In the genomic region with DNA sequence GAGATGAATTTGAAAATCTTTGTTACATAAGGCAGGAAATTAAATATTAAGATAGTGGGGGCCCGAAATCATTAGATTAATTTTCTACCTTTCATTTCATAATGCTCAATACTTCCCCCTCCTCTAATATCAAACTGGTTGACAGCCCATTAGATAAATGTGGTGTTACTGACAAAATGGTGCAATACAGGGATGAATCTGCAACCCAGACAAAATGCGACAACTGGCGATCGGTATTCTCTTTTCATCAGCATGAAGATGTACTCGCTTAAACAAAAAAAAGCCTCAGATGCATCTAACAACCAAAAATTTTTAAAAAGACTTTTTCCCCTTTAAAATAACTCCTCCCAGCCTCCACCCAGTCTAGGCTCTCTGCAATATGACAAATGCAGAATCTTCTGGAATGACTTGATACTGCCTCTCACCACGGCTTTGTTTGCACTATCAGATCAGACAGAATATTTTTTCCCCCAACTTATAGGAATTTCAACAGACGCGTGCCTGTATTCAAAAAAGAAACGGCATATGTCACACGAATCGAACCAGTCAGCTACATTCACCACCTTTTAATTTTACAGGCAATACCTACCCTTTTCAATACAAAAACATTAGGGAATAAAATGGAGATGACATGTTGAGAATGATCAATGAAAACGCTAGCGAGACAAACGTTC, we compare ENCODE assay signal across 8 cellular contexts. TPM values are rescaled to one million over a fixed set of nuclear protein-coding genes. Genes with fewer than 3 reads are reported as not detected.
DNase-seq lines count a peak whose midpoint lies in the region; ATAC-seq and TF ChIP-seq lines count a peak whose summit lies in the region.

No MANE protein-coding gene starts in this region.

- no peak overlapping the region for H2BK120ac ChIP-seq in trophoblast cell (ENCODE audit: insufficient read depth, low read length, poor library complexity)

- peak overlapping the region; percentile 98 for H3K27ac Mint-ChIP-seq in GM23338

- peak overlapping the region; percentile 82 for H3K4me2 ChIP-seq in GM23338
- peak overlapping the region; percentile 77 for H3K4me2 ChIP-seq in trophoblast cell (ENCODE audit: low read length)

- DNase-seq in GM23338 (ENCODE audit: low spot score) (no peak), OCI-M1 (lab: John Stamatoyannopoulos, UW) (peak; percentile 82), epithelial cell of proximal tubule (ENCODE audit: low read depth) (no peak), trophoblast cell (peak in 1 of 2 donors; percentile 56), SK-N-DZ (ENCODE audit: low spot score) (no peak)

- no peaks in the 10 kb centered on the region for H3K9me3 ChIP-seq in trophoblast cell (ENCODE audit: insufficient read depth, low read depth, low read length)

- H3K4me1 ChIP-seq in GM23338 (ENCODE audit: insufficient read depth) (peaks cover 41% of the 10 kb centered on the region), trophoblast cell (ENCODE audit: control insufficient read depth in 1 of 2, insufficient read depth in 2 of 2, low read length in 2 of 2) (peaks cover 4 to 6% of the 10 kb centered on the region in 2 experiments)

- H2BK5ac ChIP-seq in trophoblast cell (ENCODE audit: low read depth, low read length, poor library complexity) = no peak overlapping the region

- no CpG with 5 or more reads among the region's 14 CpGs for WGBS in trophoblast cell (ENCODE audit: extremely low coverage, insufficient coverage, insufficient read length)

- peaks cover 22% of the 10 kb centered on the region for H3K36me3 ChIP-seq in GM23338 (ENCODE audit: insufficient read depth)
- H3K36me3 ChIP-seq in trophoblast cell (ENCODE audit: control insufficient read depth in 1 of 2, insufficient read depth in 2 of 2, low read length in 2 of 2) = peaks cover 4 to 9% of the 10 kb centered on the region in 2 experiments

- H3K27me3 ChIP-seq in GM23338 (ENCODE audit: insufficient read depth) (no peaks in the 10 kb centered on the region), trophoblast cell (ENCODE audit: insufficient read depth, low read length) (no peaks in the 10 kb centered on the region)

- no peak overlapping the region for H3K18ac ChIP-seq in trophoblast cell (ENCODE audit: low read length)

- no peak overlapping the region for H4K8ac ChIP-seq in trophoblast cell (ENCODE audit: low read depth, low read length)

- H3K27me3 Mint-ChIP-seq in GM23338 (ENCODE audit: insufficient read depth, low read depth, poor library complexity) = peaks cover 14% of the 10 kb centered on the region

- no peak overlapping the region for H4K12ac ChIP-seq in trophoblast cell (ENCODE audit: low read depth, low read length)

- peak overlapping the region; percentile 99 for H3K4me3 ChIP-seq in GM23338
- H3K4me3 ChIP-seq in epithelial cell of proximal tubule (ENCODE audit: low read depth, low read length) = peak overlapping the region; percentile 70
- peak overlapping the region; percentile 98 for H3K4me3 ChIP-seq in trophoblast cell (ENCODE audit: low read depth, low read length)

- no peak overlapping the region for H3K23ac ChIP-seq in trophoblast cell (ENCODE audit: low read length)

- H3F3A ChIP-seq in GM23338 (replicated peaks; ENCODE audit: low read depth) = peaks cover 3% of the 10 kb centered on the region; the same call in 1 of the 2 replicates

- H3K4me1 Mint-ChIP-seq in GM23338 = peaks cover 33% of the 10 kb centered on the region

- H4K20me1 ChIP-seq in GM23338 (replicated peaks; ENCODE audit: insufficient read depth) = peaks cover 54% of the 10 kb centered on the region

- H2BK12ac ChIP-seq in trophoblast cell (ENCODE audit: low read length) = no peak overlapping the region

- peaks cover 62% of the 10 kb centered on the region for H3K79me2 ChIP-seq in GM23338 (replicated peaks; ENCODE audit: insufficient read depth)
- H3K79me2 ChIP-seq in trophoblast cell (ENCODE audit: control insufficient read depth, insufficient read depth, low read length, poor library complexity) = peaks cover 25% of the 10 kb centered on the region

- no peak for ATAC-seq in GM23338
- ATAC-seq in GM21526 (IDR thresholded peaks at IDR 0.05; ENCODE audit: low FRiP score, unreplicated experiment) = no peak
- ATAC-seq in HG03378 (IDR thresholded peaks at IDR 0.05; ENCODE audit: unreplicated experiment) = no peak
- ATAC-seq in HG02678 (IDR thresholded peaks at IDR 0.05; ENCODE audit: unreplicated experiment) = no peak

- H3K36me3 Mint-ChIP-seq in GM23338 (ENCODE audit: low read depth) = peaks cover 55% of the 10 kb centered on the region

- no peak for TF ChIP-seq CTCF in GM23338 (conservative IDR thresholded peaks at IDR 0.05; ENCODE audit: low read depth in 2 of 2)
- TF ChIP-seq CTCF in epithelial cell of proximal tubule (conservative IDR thresholded peaks at IDR 0.05; ENCODE audit: low read depth, low read length) = no peak

- H3K14ac ChIP-seq in trophoblast cell (ENCODE audit: low read length) = peak overlapping the region; percentile 93

- no peaks in the 10 kb centered on the region; the same call in 2 of the 3 replicates for H3K9me3 Mint-ChIP-seq in GM23338

- H3K4me3 Mint-ChIP-seq in GM23338 = peak overlapping the region; percentile 94

- peak overlapping the region; percentile 88 for H3K4ac ChIP-seq in trophoblast cell (ENCODE audit: low read depth, low read length)

- H3K9me2 ChIP-seq in GM23338 (ENCODE audit: insufficient read depth) = no peaks in the 10 kb centered on the region

- H2AFZ ChIP-seq in GM23338 (no peak overlapping the region), trophoblast cell (ENCODE audit: insufficient read depth, low read length, poor library complexity) (no peak overlapping the region)

- H3K27ac ChIP-seq in GM23338 (ENCODE audit: low read depth) = peak overlapping the region; percentile 93
- peak overlapping the region; percentile 33 for H3K27ac ChIP-seq in trophoblast cell (ENCODE audit: low read depth, low read length)

- H2AK5ac ChIP-seq in trophoblast cell (ENCODE audit: low read length) = no peak overlapping the region

- no peak overlapping the region for H4K91ac ChIP-seq in trophoblast cell (ENCODE audit: low read depth, low read length)

- H3K79me1 ChIP-seq in trophoblast cell (ENCODE audit: low read length) = peaks cover 18% of the 10 kb centered on the region

- H3K9ac ChIP-seq in trophoblast cell (ENCODE audit: low read length) = peak overlapping the region; percentile 92

TF ChIP-seq in GM23338, 12 proteins besides CTCF, POLR2A, EP300 and RAD21 (continues in another document):
- no peak for TF ChIP-seq CREB1 (CRISPR knock-in tag; IDR thresholded peaks at IDR 0.05; ENCODE audit: low read depth)
- TF ChIP-seq ETS1 (IDR thresholded peaks at IDR 0.05) = no peak

RNA-seq across cellular contexts. Expression of gene YWHAG, which starts 1.3 kb away (rescaled TPM):
- total RNA-seq in GM23338 (2014; rRNA removed; shearing (Covaris generic)) = 179 and 180 TPM in 2 replicates
- polyA plus RNA-seq in GM23338 (2016; fragmentation: Nextera tagmentation; extraction: Ambion mirVana) = 82.2 and 97.0 TPM in 2 replicates
- 71.4 and 74.7 TPM in 2 replicates for total RNA-seq in epithelial cell of proximal tubule
- polyA plus RNA-seq in trophoblast cell (2013) = 95.3 and 99.5 TPM in 2 replicates
- 101 and 114 TPM in 2 replicates for polyA plus RNA-seq in SK-N-DZ (2014; cell fraction: cytosol; rRNA removed)
- 49.4 and 50.9 TPM in 2 replicates for polyA plus RNA-seq in SK-N-DZ (2014; cell fraction: nucleus; rRNA removed)

RNA-seq across cellular contexts. Expression of gene SSC4D, which starts 52.0 kb away (rescaled TPM):
- total RNA-seq in GM23338 (2014; rRNA removed; shearing (Covaris generic)) = 11.4 and 12.7 TPM in 2 replicates
- 4.9 and 9.7 TPM in 2 replicates for polyA plus RNA-seq in GM23338 (2016; fragmentation: Nextera tagmentation; extraction: Ambion mirVana)
- total RNA-seq in epithelial cell of proximal tubule = 1.2 and 2.1 TPM in 2 replicates
- polyA plus RNA-seq in trophoblast cell (2013) = 7.1 and 7.7 TPM in 2 replicates
- 1.5 and 1.7 TPM in 2 replicates for polyA plus RNA-seq in SK-N-DZ (2014; cell fraction: cytosol; rRNA removed)
- polyA plus RNA-seq in SK-N-DZ (2014; cell fraction: nucleus; rRNA removed) = 2.6 and 4.0 TPM in 2 replicates

RNA-seq across cellular contexts. Expression of gene HSPB1, which starts 55.0 kb away (rescaled TPM):
- total RNA-seq in GM23338 (2014; rRNA removed; shearing (Covaris generic)) = 47.5 and 48.1 TPM in 2 replicates
- 437 and 458 TPM in 2 replicates for polyA plus RNA-seq in GM23338 (2016; fragmentation: Nextera tagmentation; extraction: Ambion mirVana)
- total RNA-seq in epithelial cell of proximal tubule = 199 and 435 TPM in 2 replicates
- 1,533 and 1,664 TPM in 2 replicates for polyA plus RNA-seq in trophoblast cell (2013)
- 24.8 and 32.8 TPM in 2 replicates for polyA plus RNA-seq in SK-N-DZ (2014; cell fraction: cytosol; rRNA removed)
- polyA plus RNA-seq in SK-N-DZ (2014; cell fraction: nucleus; rRNA removed) = 8.4 and 14.6 TPM in 2 replicates
